In genomic region chr7:6705959-6706665, GRCh38 we compare ENCODE assay signal across 2 cellular contexts.
TF ChIP-seq lines count a peak whose summit lies in the region.

No MANE protein-coding gene starts in this region.

TF ChIP-seq in SK-N-SH, 30 proteins besides CTCF, POLR2A, EP300 and RAD21 (continued from another document):
- no peak for TF ChIP-seq REST (IDR thresholded peaks at IDR 0.05; ENCODE audit: low read depth, low read length)
- TF ChIP-seq NRF1 (IDR thresholded peaks at IDR 0.05; ENCODE audit: low read depth, low read length) = no peak
- TF ChIP-seq YY1 (IDR thresholded peaks at IDR 0.05; ENCODE audit: low read depth) = no peak
- no peak for TF ChIP-seq GATA2 (CRISPR knock-in tag; IDR thresholded peaks at IDR 0.05)
- no peak for TF ChIP-seq FOXM1 (IDR thresholded peaks at IDR 0.05; ENCODE audit: low read depth)
- TF ChIP-seq, protein P1, sequence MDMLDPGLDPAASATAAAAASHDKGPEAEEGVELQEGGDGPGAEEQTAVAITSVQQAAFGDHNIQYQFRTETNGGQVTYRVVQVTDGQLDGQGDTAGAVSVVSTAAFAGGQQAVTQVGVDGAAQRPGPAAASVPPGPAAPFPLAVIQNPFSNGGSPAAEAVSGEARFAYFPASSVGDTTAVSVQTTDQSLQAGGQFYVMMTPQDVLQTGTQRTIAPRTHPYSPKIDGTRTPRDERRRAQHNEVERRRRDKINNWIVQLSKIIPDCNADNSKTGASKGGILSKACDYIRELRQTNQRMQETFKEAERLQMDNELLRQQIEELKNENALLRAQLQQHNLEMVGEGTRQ (IDR thresholded peaks at IDR 0.05; ENCODE audit: borderline replicate concordance, low read depth, low read length) = no peak
- TF ChIP-seq MEF2A (IDR thresholded peaks at IDR 0.05; ENCODE audit: borderline replicate concordance, low read depth) = no peak
- no peak for TF ChIP-seq GABPA (IDR thresholded peaks at IDR 0.05; ENCODE audit: low read depth)
- no peak for TF ChIP-seq TAF1 (IDR thresholded peaks at IDR 0.05; ENCODE audit: borderline replicate concordance, low read depth, low read length)
- no peak for TF ChIP-seq MXI1 (IDR thresholded peaks at IDR 0.05; ENCODE audit: low read depth, low read length)
- TF ChIP-seq PBX3 (IDR thresholded peaks at IDR 0.05) = no peak
- TF ChIP-seq FOXJ3 (CRISPR knock-in tag; IDR thresholded peaks at IDR 0.05) = no peak
- no peak for TF ChIP-seq IRF3 (IDR thresholded peaks at IDR 0.05; ENCODE audit: low read depth, low read length)
- TF ChIP-seq, protein P2, sequence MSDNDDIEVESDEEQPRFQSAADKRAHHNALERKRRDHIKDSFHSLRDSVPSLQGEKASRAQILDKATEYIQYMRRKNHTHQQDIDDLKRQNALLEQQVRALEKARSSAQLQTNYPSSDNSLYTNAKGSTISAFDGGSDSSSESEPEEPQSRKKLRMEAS (IDR thresholded peaks at IDR 0.05; ENCODE audit: low read depth) = no peak
- no peak for TF ChIP-seq POLR2AphosphoS5 (IDR thresholded peaks at IDR 0.05; ENCODE audit: low read depth, low read length)
TF ChIP-seq in SK-N-SH: peak in this region for 0.

TF ChIP-seq in K562, 482 proteins besides CTCF, POLR2A, EP300 and RAD21 (continued from another document and continues in another):
- TF ChIP-seq, protein P3, sequence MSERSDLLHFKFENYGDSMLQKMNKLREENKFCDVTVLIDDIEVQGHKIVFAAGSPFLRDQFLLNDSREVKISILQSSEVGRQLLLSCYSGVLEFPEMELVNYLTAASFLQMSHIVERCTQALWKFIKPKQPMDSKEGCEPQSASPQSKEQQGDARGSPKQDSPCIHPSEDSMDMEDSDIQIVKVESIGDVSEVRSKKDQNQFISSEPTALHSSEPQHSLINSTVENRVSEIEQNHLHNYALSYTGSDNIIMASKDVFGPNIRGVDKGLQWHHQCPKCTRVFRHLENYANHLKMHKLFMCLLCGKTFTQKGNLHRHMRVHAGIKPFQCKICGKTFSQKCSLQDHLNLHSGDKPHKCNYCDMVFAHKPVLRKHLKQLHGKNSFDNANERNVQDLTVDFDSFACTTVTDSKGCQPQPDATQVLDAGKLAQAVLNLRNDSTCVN (CRISPR knock-in tag; IDR thresholded peaks at IDR 0.05) = 0 out of 2 replicates have a peak, but pooled peaks have one; percentile 22
- TF ChIP-seq FOXJ2 (tag; IDR thresholded peaks at IDR 0.05) = no peak
- no peak for TF ChIP-seq DACH1 (IDR thresholded peaks at IDR 0.05; ENCODE audit: partially characterized antibody)
- no peak for TF ChIP-seq AFF1 (IDR thresholded peaks at IDR 0.05; ENCODE audit: low read depth in 1 of 2, partially characterized antibody in 2 of 2)
- peak; percentile 23 for TF ChIP-seq SAP30 (IDR thresholded peaks at IDR 0.05; ENCODE audit: borderline replicate concordance, insufficient read depth, low read depth, low read length, poor library complexity, severe bottlenecking)
- TF ChIP-seq HMG20A (CRISPR knock-in tag; conservative IDR thresholded peaks at IDR 0.05) = no peak
- no peak for TF ChIP-seq ILK (tag; IDR thresholded peaks at IDR 0.05; ENCODE audit: borderline replicate concordance, low read depth)
- TF ChIP-seq SP1 (CRISPR knock-in tag; IDR thresholded peaks at IDR 0.05) = 0 out of 2 replicates have a peak, but pooled peaks have one; percentile 37
- no peak for TF ChIP-seq ZSCAN32 (CRISPR knock-in tag; IDR thresholded peaks at IDR 0.05)
- TF ChIP-seq KDM1A (IDR thresholded peaks at IDR 0.05) = no peak
- TF ChIP-seq, protein P4, sequence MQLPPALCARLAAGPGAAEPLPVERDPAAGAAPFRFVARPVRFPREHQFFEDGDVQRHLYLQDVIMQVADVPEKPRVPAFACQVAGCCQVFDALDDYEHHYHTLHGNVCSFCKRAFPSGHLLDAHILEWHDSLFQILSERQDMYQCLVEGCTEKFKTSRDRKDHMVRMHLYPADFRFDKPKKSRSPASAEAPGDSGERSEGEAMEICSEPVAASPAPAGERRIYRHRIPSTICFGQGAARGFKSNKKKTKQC (CRISPR knock-in tag; IDR thresholded peaks at IDR 0.05) = 0 out of 2 replicates have a peak, but pooled peaks have one; percentile 24
- TF ChIP-seq MGA (IDR thresholded peaks at IDR 0.05) = no peak; the same call in none of the 2 replicates
- TF ChIP-seq PCBP1 (IDR thresholded peaks at IDR 0.05; ENCODE audit: low read depth, low read length, poor library complexity, severe bottlenecking) = no peak
- TF ChIP-seq TAL1 (IDR thresholded peaks at IDR 0.05) = peak; percentile 16; the same call in 1 of the 2 replicates
- TF ChIP-seq ZNF282 (CRISPR knock-in tag; IDR thresholded peaks at IDR 0.05) = 0 out of 2 replicates have a peak, but pooled peaks have one; percentile 71
- peak; percentile 28 for TF ChIP-seq ZFP36 (IDR thresholded peaks at IDR 0.05; ENCODE audit: low read depth, low read length, partially characterized antibody)
- no peak for TF ChIP-seq MYC (IDR thresholded peaks at IDR 0.05; ENCODE audit: low read depth, low read length)
- TF ChIP-seq MYC (CRISPR knock-in tag; IDR thresholded peaks at IDR 0.05; ENCODE audit: borderline replicate concordance, low read depth) = no peak
- no peak for TF ChIP-seq DIDO1 (tag; IDR thresholded peaks at IDR 0.05; ENCODE audit: low read depth)
- no peak for TF ChIP-seq PRPF4 (IDR thresholded peaks at IDR 0.05; ENCODE audit: insufficient read depth, low read depth, low read length, poor library complexity, severe bottlenecking)
- TF ChIP-seq, protein P5, sequence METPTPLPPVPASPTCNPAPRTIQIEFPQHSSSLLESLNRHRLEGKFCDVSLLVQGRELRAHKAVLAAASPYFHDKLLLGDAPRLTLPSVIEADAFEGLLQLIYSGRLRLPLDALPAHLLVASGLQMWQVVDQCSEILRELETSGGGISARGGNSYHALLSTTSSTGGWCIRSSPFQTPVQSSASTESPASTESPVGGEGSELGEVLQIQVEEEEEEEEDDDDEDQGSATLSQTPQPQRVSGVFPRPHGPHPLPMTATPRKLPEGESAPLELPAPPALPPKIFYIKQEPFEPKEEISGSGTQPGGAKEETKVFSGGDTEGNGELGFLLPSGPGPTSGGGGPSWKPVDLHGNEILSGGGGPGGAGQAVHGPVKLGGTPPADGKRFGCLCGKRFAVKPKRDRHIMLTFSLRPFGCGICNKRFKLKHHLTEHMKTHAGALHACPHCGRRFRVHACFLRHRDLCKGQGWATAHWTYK (CRISPR knock-in tag; IDR thresholded peaks at IDR 0.05) = no peak
- no peak for TF ChIP-seq RHOXF2B (CRISPR knock-in tag; conservative IDR thresholded peaks at IDR 0.05)
- TF ChIP-seq MTA1 (IDR thresholded peaks at IDR 0.05; ENCODE audit: borderline replicate concordance) = no peak
- no peak for TF ChIP-seq NCOA4 (IDR thresholded peaks at IDR 0.05; ENCODE audit: partially characterized antibody)
- no peak for TF ChIP-seq NEUROD1 (IDR thresholded peaks at IDR 0.05; ENCODE audit: borderline replicate concordance, low read depth, low read length, partially characterized antibody)
- 0 out of 2 replicates have a peak, but pooled peaks have one; percentile 31 for TF ChIP-seq ARID1B (IDR thresholded peaks at IDR 0.05)
- TF ChIP-seq SLC30A9 (CRISPR knock-in tag; IDR thresholded peaks at IDR 0.05) = no peak
- no peak; the same call in 1 of the 2 replicates for TF ChIP-seq NR2C2 (CRISPR knock-in tag; IDR thresholded peaks at IDR 0.05)
- no peak for TF ChIP-seq NR2C2 (tag; IDR thresholded peaks at IDR 0.05)
- TF ChIP-seq ZNF347 (CRISPR knock-in tag; IDR thresholded peaks at IDR 0.05; ENCODE audit: low read depth) = no peak
- TF ChIP-seq, protein P6, sequence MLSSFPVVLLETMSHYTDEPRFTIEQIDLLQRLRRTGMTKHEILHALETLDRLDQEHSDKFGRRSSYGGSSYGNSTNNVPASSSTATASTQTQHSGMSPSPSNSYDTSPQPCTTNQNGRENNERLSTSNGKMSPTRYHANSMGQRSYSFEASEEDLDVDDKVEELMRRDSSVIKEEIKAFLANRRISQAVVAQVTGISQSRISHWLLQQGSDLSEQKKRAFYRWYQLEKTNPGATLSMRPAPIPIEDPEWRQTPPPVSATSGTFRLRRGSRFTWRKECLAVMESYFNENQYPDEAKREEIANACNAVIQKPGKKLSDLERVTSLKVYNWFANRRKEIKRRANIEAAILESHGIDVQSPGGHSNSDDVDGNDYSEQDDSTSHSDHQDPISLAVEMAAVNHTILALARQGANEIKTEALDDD (IDR thresholded peaks at IDR 0.05) = peak; percentile 55; the same call in 1 of the 2 replicates
